17 cellular contexts compared by ENCODE assay signal in genomic region chr2:119715409-119716295, GRCh38.
"Had no signal": no experiment of that assay in that cellular context is flagged by ENCODE, and none has a peak within 500 bp of the region (broad histone marks: within the 10 kb centered on the region; RNA-seq: fewer than 3 reads in every experiment).

No MANE protein-coding gene starts in this region.

- H3K4me3 Mint-ChIP-seq: activated B cell treated with CpG ODN at 0.5 μM for 24 hours; activated CD4-positive, alpha-beta T cell treated with anti-CD3 and anti-CD28 coated beads, Interleukin-2, amount 10 ng/mL, durations not matched to agents 24 days and 14 days; activated naive CD4-positive, alpha-beta T cell treated with anti-CD3 and anti-CD28 coated beads, Interleukin-2, amount 10 ng/mL, durations not matched to agents 7 days and 5 days; neural crest cell; T-helper 17 cell had no signal

- H3K27ac Mint-ChIP-seq: activated B cell treated with CpG ODN at 0.5 μM for 24 hours; activated CD4-positive, alpha-beta T cell treated with anti-CD3 and anti-CD28 coated beads, Interleukin-2, amount 10 ng/mL, durations not matched to agents 24 days and 14 days; activated naive CD4-positive, alpha-beta T cell treated with anti-CD3 and anti-CD28 coated beads, Interleukin-2, amount 10 ng/mL, durations not matched to agents 7 days and 5 days had no signal

- H3K4me2 ChIP-seq: hepatocyte had no signal

- H2AFZ ChIP-seq: hepatocyte had no signal

- H3K36me3 Mint-ChIP-seq: activated naive CD4-positive, alpha-beta T cell treated with anti-CD3 and anti-CD28 coated beads, Interleukin-2, amount 10 ng/mL, durations not matched to agents 7 days and 5 days had no signal

- H3K9me3 ChIP-seq: body of pancreas, gastroesophageal sphincter, pancreas, right atrium auricular region, testis had no signal

- DNase-seq: activated B cell treated with CpG ODN at 0.5 μM for 24 hours; activated CD4-positive, alpha-beta T cell treated with anti-CD3 and anti-CD28 coated beads, Interleukin-2, amount 10 ng/mL, durations not matched to agents 24 days and 14 days; activated CD8-positive, alpha-beta memory T cell treated with anti-CD3 and anti-CD28 coated beads for 24 hours; activated naive CD4-positive, alpha-beta T cell treated with anti-CD3 and anti-CD28 coated beads, Interleukin-2, amount 10 ng/mL, durations not matched to agents 7 days and 5 days; body of pancreas; effector CD4-positive, alpha-beta T cell; pancreas; stimulated activated CD4-positive, alpha-beta T cell treated with anti-CD3 and anti-CD28 coated beads, Interleukin-12 subunit alpha, Interleukin-12 subunit beta, amount 100 ng/mL, for 4 hours; stimulated activated CD4-positive, alpha-beta T cell treated with anti-CD3 and anti-CD28 coated beads, Interleukin-2, amount 100 ng/mL, for 48 hours; stimulated activated CD8-positive, alpha-beta memory T cell treated with anti-CD3 and anti-CD28 coated beads, Interleukin-4, amount 100 ng/mL, for 48 hours; stimulated activated naive CD8-positive, alpha-beta T cell treated with anti-CD3 and anti-CD28 coated beads, Interleukin-15, Interleukin-2, amounts not matched to agents 100 U/mL and 50 U/mL, for 24 hours; T-helper 17 cell; testis had no signal

- H3K27me3 Mint-ChIP-seq: T-helper 17 cell had no signal

- H3K9me3 Mint-ChIP-seq: activated B cell treated with CpG ODN at 0.5 μM for 24 hours; activated CD4-positive, alpha-beta T cell treated with anti-CD3 and anti-CD28 coated beads, Interleukin-2, amount 10 ng/mL, durations not matched to agents 24 days and 14 days; activated naive CD4-positive, alpha-beta T cell treated with anti-CD3 and anti-CD28 coated beads, Interleukin-2, amount 10 ng/mL, durations not matched to agents 7 days and 5 days; neural crest cell had no signal

- H3K36me3 ChIP-seq: pancreas, right atrium auricular region had no signal

- H3K4me1 ChIP-seq: body of pancreas, gastroesophageal sphincter, pancreas, testis had no signal

- ATAC-seq: body of pancreas; gastroesophageal sphincter; pancreas; stimulated activated naive CD8-positive, alpha-beta T cell treated with anti-CD3 and anti-CD28 coated beads, Interleukin-15, Interleukin-2, amounts not matched to agents 100 U/mL and 50 U/mL, for 24 hours; T-helper 17 cell had no signal

- H3K27ac ChIP-seq: body of pancreas, gastroesophageal sphincter, hepatocyte, pancreas, right atrium auricular region, testis had no signal

- H3K4me1 Mint-ChIP-seq: activated B cell treated with CpG ODN at 0.5 μM for 24 hours; activated naive CD4-positive, alpha-beta T cell treated with anti-CD3 and anti-CD28 coated beads, Interleukin-2, amount 10 ng/mL, durations not matched to agents 7 days and 5 days; neural crest cell had no signal

- H3K79me2 ChIP-seq: hepatocyte had no signal

- H3K4me3 ChIP-seq: body of pancreas, gastroesophageal sphincter, hepatocyte, pancreas, right atrium auricular region, testis had no signal

- H3K27me3 ChIP-seq: body of pancreas, gastroesophageal sphincter, hepatocyte, pancreas, right atrium auricular region, testis had no signal
